9 cellular contexts compared by ENCODE assay signal in the genomic region with DNA sequence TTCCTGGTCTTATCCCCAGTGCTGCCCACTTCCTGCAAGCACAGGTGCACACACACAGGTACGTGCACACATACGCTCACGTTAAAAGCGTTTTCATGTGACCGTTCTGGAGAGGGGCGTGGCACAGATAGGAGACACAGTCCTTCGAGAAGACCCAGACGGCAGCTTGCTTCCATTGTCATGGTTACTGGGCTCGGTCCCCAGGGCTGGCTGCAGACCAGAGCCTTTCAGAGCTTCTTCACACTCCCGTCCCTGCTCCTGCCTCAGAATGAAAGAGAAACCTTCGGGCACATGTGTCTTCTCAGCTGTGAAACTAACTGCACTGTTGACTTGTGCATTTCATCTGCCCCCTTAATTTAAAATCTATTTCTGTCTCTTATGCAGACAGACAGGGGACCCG.
A peak's percentile ranks its signal among the peaks of the same experiment; 100 is the strongest.
DNase-seq lines count a peak whose midpoint lies in the region; ATAC-seq and TF ChIP-seq lines count a peak whose summit lies in the region.
"Had no signal": no experiment of that assay in that cellular context is flagged by ENCODE, and none has a peak within 500 bp of the region (broad histone marks: within the 10 kb centered on the region; RNA-seq: fewer than 3 reads in every experiment).

No MANE protein-coding gene starts in this region.

- H3K79me2 ChIP-seq in trophoblast cell (ENCODE audit: control insufficient read depth, insufficient read depth, low read length, poor library complexity), result no peaks in the 10 kb centered on the region

- H3K4me2 ChIP-seq in trophoblast cell (ENCODE audit: low read length), result no peak overlapping the region

- no peak overlapping the region for H4K91ac ChIP-seq in trophoblast cell (ENCODE audit: low read depth, low read length)

- no peaks in the 10 kb centered on the region for H3K27me3 Mint-ChIP-seq in stimulated activated naive CD8-positive, alpha-beta T cell treated with anti-CD3 and anti-CD28 coated beads, Interleukin-15, amount 100 ng/mL, for 72 hours

- H3K23ac ChIP-seq in trophoblast cell (ENCODE audit: low read length), result no peak overlapping the region

- no peaks in the 10 kb centered on the region for H3K36me3 ChIP-seq in endocrine pancreas (ENCODE audit: control insufficient read depth, insufficient read depth, low read length)
- H3K36me3 ChIP-seq in trophoblast cell (ENCODE audit: control insufficient read depth in 1 of 2, insufficient read depth in 2 of 2, low read length in 2 of 2), result no peaks in the 10 kb centered on the region
- H3K36me3 ChIP-seq in ascending aorta, result no peaks in the 10 kb centered on the region

- ATAC-seq in HG03175 (IDR thresholded peaks at IDR 0.05; ENCODE audit: unreplicated experiment), result peak; percentile 94
- no peak for ATAC-seq in stimulated activated naive CD8-positive, alpha-beta T cell treated with anti-CD3 and anti-CD28 coated beads, Interleukin-15, amount 100 ng/mL, for 72 hours

- H3K4me1 Mint-ChIP-seq in stimulated activated naive CD8-positive, alpha-beta T cell treated with anti-CD3 and anti-CD28 coated beads, Interleukin-15, amount 100 ng/mL, for 72 hours, result peaks cover 42% of the 10 kb centered on the region

- no peak overlapping the region for H2BK12ac ChIP-seq in trophoblast cell (ENCODE audit: low read length)

- H4K12ac ChIP-seq in trophoblast cell (ENCODE audit: low read depth, low read length), result no peak overlapping the region

- H3K4me3 ChIP-seq in endocrine pancreas (ENCODE audit: control insufficient read depth, insufficient read depth, low read length), result peak overlapping the region; percentile 35
- H3K4me3 ChIP-seq in trophoblast cell (ENCODE audit: low read depth, low read length), result no peak overlapping the region
- no peak overlapping the region for H3K4me3 ChIP-seq in ascending aorta

- no peak overlapping the region for H3K4ac ChIP-seq in trophoblast cell (ENCODE audit: low read depth, low read length)

- H3K18ac ChIP-seq in trophoblast cell (ENCODE audit: low read length), result no peak overlapping the region

- H3K4me1 ChIP-seq in endocrine pancreas (ENCODE audit: control insufficient read depth, insufficient read depth, low read length), result peaks cover 5% of the 10 kb centered on the region
- H3K4me1 ChIP-seq in trophoblast cell (ENCODE audit: control insufficient read depth in 1 of 2, insufficient read depth in 2 of 2, low read length in 2 of 2), result peaks cover 2 to 11% of the 10 kb centered on the region in 2 experiments
- H3K4me1 ChIP-seq in ascending aorta, result no peaks in the 10 kb centered on the region

- TF ChIP-seq CTCF in ascending aorta (IDR thresholded peaks at IDR 0.05), result no peak

- no peaks in the 10 kb centered on the region for H3K9me3 Mint-ChIP-seq in stimulated activated naive CD8-positive, alpha-beta T cell treated with anti-CD3 and anti-CD28 coated beads, Interleukin-15, amount 100 ng/mL, for 72 hours

- H3K27me3 ChIP-seq in endocrine pancreas (ENCODE audit: control insufficient read depth, insufficient read depth, low read length) (no peaks in the 10 kb centered on the region), trophoblast cell (ENCODE audit: insufficient read depth, low read length) (no peaks in the 10 kb centered on the region), ascending aorta (no peaks in the 10 kb centered on the region)
- H3K27me3 ChIP-seq: heart right ventricle had no signal

- H3K14ac ChIP-seq in trophoblast cell (ENCODE audit: low read length), result no peak overlapping the region

- DNase-seq in AG08395 (ENCODE audit: low spot score), result peak; percentile 6
- DNase-seq in GM19238 (ENCODE audit: insufficient read length, low spot score), result peak; percentile 55
- no peak for DNase-seq in trophoblast cell
- DNase-seq in NCI-H2171 treated with DMSO at 0.1 percent for 48 hours (lab: John Stamatoyannopoulos, UW), result no peak
- DNase-seq in stimulated activated naive CD8-positive, alpha-beta T cell treated with anti-CD3 and anti-CD28 coated beads, Interleukin-15, amount 100 ng/mL, for 72 hours, result no peak
- no peak for DNase-seq in ascending aorta (ENCODE audit: low spot score in 2 of 2)
- DNase-seq: heart right ventricle had no signal

- peak overlapping the region; percentile 57 for H3K9ac ChIP-seq in endocrine pancreas (ENCODE audit: control insufficient read depth, insufficient read depth, low read length)
- no peak overlapping the region for H3K9ac ChIP-seq in trophoblast cell (ENCODE audit: low read length)

- H4K8ac ChIP-seq in trophoblast cell (ENCODE audit: low read depth, low read length), result no peak overlapping the region

- peaks cover 7% of the 10 kb centered on the region for H3K79me1 ChIP-seq in trophoblast cell (ENCODE audit: low read length)

- no CpG with 5 or more reads among the region's 12 CpGs for WGBS in trophoblast cell (ENCODE audit: extremely low coverage, insufficient coverage, insufficient read length)

- no peak overlapping the region for H2AFZ ChIP-seq in trophoblast cell (ENCODE audit: insufficient read depth, low read length, poor library complexity)

- intact Hi-C loops in ascending aorta (cut with DNase I), result no loop called here

- no peak overlapping the region for H2AK5ac ChIP-seq in trophoblast cell (ENCODE audit: low read length)

- no peak overlapping the region for H3K27ac Mint-ChIP-seq in stimulated activated naive CD8-positive, alpha-beta T cell treated with anti-CD3 and anti-CD28 coated beads, Interleukin-15, amount 100 ng/mL, for 72 hours

- no peak overlapping the region for H3K4me3 Mint-ChIP-seq in stimulated activated naive CD8-positive, alpha-beta T cell treated with anti-CD3 and anti-CD28 coated beads, Interleukin-15, amount 100 ng/mL, for 72 hours

- no peak overlapping the region for H2BK120ac ChIP-seq in trophoblast cell (ENCODE audit: insufficient read depth, low read length, poor library complexity)

- no peak overlapping the region for H3K27ac ChIP-seq in trophoblast cell (ENCODE audit: low read depth, low read length)
- no peak overlapping the region for H3K27ac ChIP-seq in ascending aorta
- H3K27ac ChIP-seq: heart right ventricle had no signal

- no peaks in the 10 kb centered on the region for H3K9me3 ChIP-seq in endocrine pancreas (ENCODE audit: control insufficient read depth, low read length)
- H3K9me3 ChIP-seq in trophoblast cell (ENCODE audit: insufficient read depth, low read depth, low read length), result no peaks in the 10 kb centered on the region
- H3K9me3 ChIP-seq in ascending aorta, result no peaks in the 10 kb centered on the region
- H3K9me3 ChIP-seq: heart right ventricle had no signal

- H2BK5ac ChIP-seq in trophoblast cell (ENCODE audit: low read depth, low read length, poor library complexity), result no peak overlapping the region

Comparison
In these comparisons a context has a peak if more than half of its experiments do, and no peak if none do; other contexts are left out.
1. DNase-seq: peak in AG08395 (single experiment) and GM19238 (single experiment); none in trophoblast cell (0 of 2), NCI-H2171 treated with DMSO at 0.1 percent for 48 hours (single experiment), stimulated activated naive CD8-positive, alpha-beta T cell treated with anti-CD3 and anti-CD28 coated beads, Interleukin-15, amount 100 ng/mL, for 72 hours (0 of 2) and ascending aorta (0 of 2).